13 cellular contexts compared by ENCODE assay signal in genomic region chr7:16055263-16055976, GRCh38.
DNase-seq lines count a peak whose midpoint lies in the region; ATAC-seq and TF ChIP-seq lines count a peak whose summit lies in the region.
"Had no signal": no experiment of that assay in that cellular context is flagged by ENCODE, and none has a peak within 500 bp of the region (broad histone marks: within the 10 kb centered on the region; RNA-seq: fewer than 3 reads in every experiment).

No MANE protein-coding gene starts in this region.

- no peaks in the 10 kb centered on the region for H3K4me1 ChIP-seq in vagina

- no peaks in the 10 kb centered on the region for H3K36me3 Mint-ChIP-seq in activated B cell treated with CpG ODN at 0.5 μM for 24 hours (ENCODE audit: low read depth)

- no peaks in the 10 kb centered on the region for H3K36me3 ChIP-seq in vagina
- H3K36me3 ChIP-seq: BLaER1 had no signal

- no peaks in the 10 kb centered on the region for H3K9me3 ChIP-seq in vagina
- H3K9me3 ChIP-seq: BLaER1 had no signal

- ATAC-seq in GM18508 (IDR thresholded peaks at IDR 0.05; ENCODE audit: insufficient read depth, unreplicated experiment) (peak; percentile 90), GM21390 (IDR thresholded peaks at IDR 0.05; ENCODE audit: unreplicated experiment) (peak; percentile 83), HG03103 (IDR thresholded peaks at IDR 0.05; ENCODE audit: low read depth, unreplicated experiment) (peak; percentile 84), activated B cell treated with CpG ODN at 0.5 μM for 24 hours (ENCODE audit: low read depth) (peak; percentile 50)

- no peak overlapping the region for H3K4me3 Mint-ChIP-seq in activated B cell treated with CpG ODN at 0.5 μM for 24 hours
- H3K4me3 Mint-ChIP-seq: T-helper 1 cell treated with Interleukin-12 subunit alpha and Interleukin-12 subunit beta and Interleukin-4 antibody, amounts not matched to agents 30 μg/mL and 1 μg/mL, for 36 hours had no signal

- TF ChIP-seq POLR2A in vagina (IDR thresholded peaks at IDR 0.05), result no peak

- intact Hi-C loops in activated B cell treated with CpG ODN at 0.5 μM for 24 hours (cut with micrococcal nuclease) (no loop called here), vagina (cut with DNase I) (no loop called here)

- no peaks in the 10 kb centered on the region for H3K4me1 Mint-ChIP-seq in activated B cell treated with CpG ODN at 0.5 μM for 24 hours

- no peak overlapping the region for H3K27ac ChIP-seq in vagina
- H3K27ac ChIP-seq: BLaER1, dorsolateral prefrontal cortex had no signal

- no peaks in the 10 kb centered on the region for H3K27me3 Mint-ChIP-seq in activated B cell treated with CpG ODN at 0.5 μM for 24 hours

- H3K4me3 ChIP-seq in vagina, result no peak overlapping the region
- H3K4me3 ChIP-seq: BLaER1, dorsolateral prefrontal cortex had no signal

- H3K27ac Mint-ChIP-seq in activated B cell treated with CpG ODN at 0.5 μM for 24 hours, result no peak overlapping the region
- H3K27ac Mint-ChIP-seq: T-helper 1 cell treated with Interleukin-12 subunit alpha and Interleukin-12 subunit beta and Interleukin-4 antibody, amounts not matched to agents 30 μg/mL and 1 μg/mL, for 36 hours had no signal

- no peaks in the 10 kb centered on the region for H3K27me3 ChIP-seq in vagina
- H3K27me3 ChIP-seq: BLaER1, dorsolateral prefrontal cortex had no signal

- no peaks in the 10 kb centered on the region for H3K9me3 Mint-ChIP-seq in activated B cell treated with CpG ODN at 0.5 μM for 24 hours
- H3K9me3 Mint-ChIP-seq: T-helper 1 cell treated with Interleukin-12 subunit alpha and Interleukin-12 subunit beta and Interleukin-4 antibody, amounts not matched to agents 30 μg/mL and 1 μg/mL, for 36 hours had no signal

- POLR2A ChIA-PET in activated B cell treated with CpG ODN at 0.5 μM for 24 hours (lab: Charles Lee), result no interaction called here

- no peak for DNase-seq in activated B cell treated with CpG ODN at 0.5 μM for 24 hours
- DNase-seq in AG20443 (ENCODE audit: low spot score), result no peak
- DNase-seq in vagina (ENCODE audit: extremely low spot score in 2 of 2), result no peak
- no peak for DNase-seq in nucleus accumbens (lab: John Stamatoyannopoulos, UW)
- DNase-seq in H4 (ENCODE audit: low spot score), result no peak
- DNase-seq: amniotic stem cell, dorsolateral prefrontal cortex, NCI-H526 had no signal

- TF ChIP-seq CTCF in activated B cell treated with CpG ODN at 0.5 μM for 24 hours (IDR thresholded peaks at IDR 0.05), result no peak
- TF ChIP-seq CTCF in vagina (IDR thresholded peaks at IDR 0.05), result no peak

- CTCF ChIA-PET in activated B cell treated with CpG ODN at 0.5 μM for 24 hours (lab: Charles Lee), result no interaction called here
